Comparison of ENCODE assay signal across 11 cellular contexts in genomic region chr1:9718006-9718680, GRCh38.
DNase-seq lines count a peak whose midpoint lies in the region; ATAC-seq, FAIRE-seq and TF ChIP-seq lines count a peak whose summit lies in the region.
"Had no signal": no experiment of that assay in that cellular context is flagged by ENCODE, and none has a peak within 500 bp of the region (broad histone marks: within the 10 kb centered on the region; RNA-seq: fewer than 3 reads in every experiment).

No MANE protein-coding gene starts in this region.

- H3K36me3 Mint-ChIP-seq in activated CD4-positive, alpha-beta memory T cell treated with anti-CD3 and anti-CD28 coated beads, Interleukin-2, amount 10 ng/mL, durations not matched to agents 7 days and 5 days (ENCODE audit: low read depth): peaks cover 87% of the 10 kb centered on the region

- H3K27me3 ChIP-seq in BLaER1 (no peaks in the 10 kb centered on the region), mucosa of rectum (ENCODE audit: control insufficient read depth in 2 of 2, insufficient read depth in 2 of 2, low read length in 2 of 2) (no peaks in the 10 kb centered on the region)
- H3K27me3 ChIP-seq: gastrocnemius medialis had no signal

- H3K27ac Mint-ChIP-seq in activated CD4-positive, alpha-beta memory T cell treated with anti-CD3 and anti-CD28 coated beads, Interleukin-2, amount 10 ng/mL, durations not matched to agents 7 days and 5 days: peak overlapping the region; percentile 90

- H3K4me3 ChIP-seq in BLaER1: peak overlapping the region; percentile 57; the same call in 1 of the 2 replicates
- peak overlapping the region in 1 of 2 donors; percentile 57 for H3K4me3 ChIP-seq in mucosa of rectum (ENCODE audit: low read length in 2 of 2)
- H3K4me3 ChIP-seq: gastrocnemius medialis had no signal

- peak; percentile 39 for FAIRE-seq in GM19239 (lab: Jason Lieb, UNC)

- H3K9me3 Mint-ChIP-seq in activated CD4-positive, alpha-beta memory T cell treated with anti-CD3 and anti-CD28 coated beads, Interleukin-2, amount 10 ng/mL, durations not matched to agents 7 days and 5 days: no peaks in the 10 kb centered on the region

- peak overlapping the region; percentile 85 for H3K27ac ChIP-seq in BLaER1
- H3K27ac ChIP-seq in mucosa of rectum (ENCODE audit: low read depth in 2 of 2, low read length in 2 of 2): peak overlapping the region; percentile 60 to 77
- H3K27ac ChIP-seq: gastrocnemius medialis had no signal

- peaks cover 85% of the 10 kb centered on the region for H3K4me1 ChIP-seq in BLaER1
- peaks cover 6 to 12% of the 10 kb centered on the region in 2 donors for H3K4me1 ChIP-seq in mucosa of rectum (ENCODE audit: control insufficient read depth in 2 of 2, insufficient read depth in 2 of 2, low read length in 2 of 2)

- no peaks in the 10 kb centered on the region for H3K27me3 Mint-ChIP-seq in activated CD4-positive, alpha-beta memory T cell treated with anti-CD3 and anti-CD28 coated beads, Interleukin-2, amount 10 ng/mL, durations not matched to agents 7 days and 5 days

- H3K4me2 ChIP-seq in BLaER1: peak overlapping the region; percentile 92

- ATAC-seq in HG03571 (IDR thresholded peaks at IDR 0.05; ENCODE audit: unreplicated experiment) (no peak), HG02678 (IDR thresholded peaks at IDR 0.05; ENCODE audit: unreplicated experiment) (no peak)

- H3K4me1 Mint-ChIP-seq in activated CD4-positive, alpha-beta memory T cell treated with anti-CD3 and anti-CD28 coated beads, Interleukin-2, amount 10 ng/mL, durations not matched to agents 7 days and 5 days: peaks cover 63% of the 10 kb centered on the region

- H4K20me1 ChIP-seq in BLaER1: peaks cover 70% of the 10 kb centered on the region

- peaks cover 91% of the 10 kb centered on the region for H3K36me3 ChIP-seq in BLaER1
- peaks cover 7 to 20% of the 10 kb centered on the region in 2 donors for H3K36me3 ChIP-seq in mucosa of rectum (ENCODE audit: control insufficient read depth in 2 of 2, insufficient read depth in 2 of 2, low read length in 2 of 2)
- H3K36me3 ChIP-seq: gastrocnemius medialis had no signal

- POLR2A ChIA-PET in activated CD4-positive, alpha-beta memory T cell treated with anti-CD3 and anti-CD28 coated beads, Interleukin-2, amount 10 ng/mL, durations not matched to agents 7 days and 5 days (lab: Charles Lee): interaction anchor here (0.7 to 10.5 kb wide), 11 partner anchors 11 to 89 kb away, joined by 3 to 272 read pairs (median 9); partner anchors contain the start of gene PIK3CD
- POLR2A ChIA-PET in HEK293T (lab: Yijun Ruan, JAX): no interaction called here

- H3K9me3 ChIP-seq in BLaER1 (peaks cover 12% of the 10 kb centered on the region), mucosa of rectum (ENCODE audit: control insufficient read depth in 2 of 2, low read length in 2 of 2) (no peaks in the 10 kb centered on the region)
- H3K9me3 ChIP-seq: gastrocnemius medialis had no signal

- H3K4me3 Mint-ChIP-seq in activated CD4-positive, alpha-beta memory T cell treated with anti-CD3 and anti-CD28 coated beads, Interleukin-2, amount 10 ng/mL, durations not matched to agents 7 days and 5 days: peak overlapping the region; percentile 90

- H3K9ac ChIP-seq in BLaER1 (no peak overlapping the region; the same call in 1 of the 2 replicates), mucosa of rectum (ENCODE audit: low read depth in 1 of 2, low read length in 2 of 2) (no peak overlapping the region)

- DNase-seq in GM19239 (ENCODE audit: insufficient read length, low spot score) (no peak), 8988T (no peak), HEK293T (ENCODE audit: extremely low spot score) (no peak)
- no peak for DNase-seq in activated CD4-positive, alpha-beta memory T cell treated with anti-CD3 and anti-CD28 coated beads, Interleukin-2, amount 10 ng/mL, durations not matched to agents 7 days and 5 days
- DNase-seq: COR-L47, NCI-H1436 treated with DMSO at 0.1 percent for 48 hours had no signal

- CTCF ChIA-PET in activated CD4-positive, alpha-beta memory T cell treated with anti-CD3 and anti-CD28 coated beads, Interleukin-2, amount 10 ng/mL, durations not matched to agents 7 days and 5 days (lab: Charles Lee): interaction anchor here (1.7 to 7.8 kb wide), 2 partner anchors 15 to 90 kb away, joined by 6 to 89 read pairs; no protein-coding TSS in a partner anchor
- CTCF ChIA-PET in HEK293T (lab: Yijun Ruan, JAX): interaction anchor here (0.9 kb wide), 1 partner anchor 451 kb away, joined by 3 read pairs; no protein-coding TSS in a partner anchor

TF ChIP-seq in HEK293T, 16 proteins besides CTCF, POLR2A, EP300 and RAD21:
- TF ChIP-seq TARDBP (IDR thresholded peaks at IDR 0.05) (no peak), FOXK2 (IDR thresholded peaks at IDR 0.05) (no peak)
